In the genomic region with DNA sequence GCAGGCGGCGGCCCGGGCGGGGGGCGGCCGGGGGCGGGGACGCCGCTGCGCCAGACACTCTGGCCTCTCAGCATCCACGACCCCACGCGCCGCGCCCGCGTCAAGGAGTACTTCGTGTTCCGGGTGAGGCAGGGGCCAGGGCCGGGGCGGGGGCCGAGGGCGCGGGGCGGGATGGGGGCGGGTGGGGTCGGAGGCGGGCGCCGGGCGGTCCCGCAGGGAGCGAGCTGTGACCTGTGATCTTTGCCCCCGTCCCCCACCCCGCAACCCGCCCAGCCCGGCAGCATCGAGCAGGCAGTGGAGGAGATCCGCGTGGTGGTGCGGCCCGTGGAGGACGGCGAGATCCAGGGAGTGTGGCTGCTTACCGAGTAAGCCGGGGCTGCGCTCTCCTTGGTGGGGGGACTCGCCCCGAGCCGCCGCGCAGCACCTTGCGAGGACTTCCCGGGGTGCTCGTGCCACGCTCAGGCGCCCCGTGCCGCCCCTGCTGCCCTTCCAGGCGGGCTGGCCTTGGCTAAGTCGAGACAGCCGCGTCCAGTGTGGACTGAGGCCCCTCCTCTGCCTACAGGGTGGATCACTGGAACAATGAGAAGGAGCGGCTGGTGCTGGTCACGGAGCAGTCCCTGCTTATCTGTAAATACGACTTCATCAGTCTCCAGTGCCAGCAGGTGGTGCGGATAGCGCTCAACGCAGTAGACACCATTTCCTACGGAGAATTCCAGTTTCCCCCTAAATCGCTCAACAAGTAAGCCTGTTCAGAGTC, we compare ENCODE assay signal across 8 cellular contexts. TPM values are rescaled to one million over a fixed set of nuclear protein-coding genes. Genes with fewer than 3 reads are reported as not detected.
A peak's percentile ranks its signal among the peaks of the same experiment; 100 is the strongest.
DNase-seq lines count a peak whose midpoint lies in the region; ATAC-seq and TF ChIP-seq lines count a peak whose summit lies in the region.

No MANE protein-coding gene starts in this region.

- peak in 2 of 10 experiments; percentile 31 for DNase-seq in CD4-positive, alpha-beta T cell
- DNase-seq in Karpas-422 (no peak), fibroblast of mammary gland (ENCODE audit: low read depth) (peak; percentile 22), NCI-H2029 treated with DMSO at 0.1 percent for 48 hours (lab: John Stamatoyannopoulos, UW) (no peak), germinal center (ENCODE audit: low spot score) (no peak)
- DNase-seq in activated CD8-positive, alpha-beta T cell treated with anti-CD3 and anti-CD28 coated beads for 36 hours = peak; percentile 37

- peaks cover 45% of the 10 kb centered on the region for H3K4me1 Mint-ChIP-seq in CD4-positive, alpha-beta T cell (ENCODE audit: low read depth)
- H3K4me1 Mint-ChIP-seq in activated CD8-positive, alpha-beta T cell treated with anti-CD3 and anti-CD28 coated beads for 36 hours (ENCODE audit: low read depth) = peaks cover 21% of the 10 kb centered on the region

- H3K36me3 Mint-ChIP-seq in CD4-positive, alpha-beta T cell (ENCODE audit: low read depth) = peaks cover 44% of the 10 kb centered on the region
- H3K36me3 Mint-ChIP-seq in activated CD8-positive, alpha-beta T cell treated with anti-CD3 and anti-CD28 coated beads for 36 hours (ENCODE audit: low read depth) = no peaks in the 10 kb centered on the region

- peak overlapping the region; percentile 98 for H3K27ac Mint-ChIP-seq in CD4-positive, alpha-beta T cell
- peak overlapping the region; percentile 16 for H3K27ac Mint-ChIP-seq in activated CD8-positive, alpha-beta T cell treated with anti-CD3 and anti-CD28 coated beads for 36 hours

- ATAC-seq in CD4-positive, alpha-beta T cell (ENCODE audit: poor library complexity) = peak; percentile 13
- ATAC-seq in GM21447 (IDR thresholded peaks at IDR 0.05; ENCODE audit: unreplicated experiment) = peak; percentile 9
- peak; percentile 6 for ATAC-seq in activated CD8-positive, alpha-beta T cell treated with anti-CD3 and anti-CD28 coated beads for 36 hours

- H3K4me2 ChIP-seq in Karpas-422 (ENCODE audit: low read depth, low read length, poor library complexity, severe bottlenecking) = peak overlapping the region; percentile 74
- peak overlapping the region; percentile 73 for H3K4me2 ChIP-seq in neural cell (ENCODE audit: low read length)

- H3K9ac ChIP-seq in Karpas-422 (ENCODE audit: low read length) = peak overlapping the region; percentile 81
- H3K9ac ChIP-seq in neural cell (ENCODE audit: low read length) = peak overlapping the region; percentile 65

- H2AFZ ChIP-seq in Karpas-422 (ENCODE audit: low read length) (no peak overlapping the region), neural cell (ENCODE audit: low read depth, low read length) (no peak overlapping the region)

- no peaks in the 10 kb centered on the region for H3K27me3 Mint-ChIP-seq in CD4-positive, alpha-beta T cell
- H3K27me3 Mint-ChIP-seq in activated CD8-positive, alpha-beta T cell treated with anti-CD3 and anti-CD28 coated beads for 36 hours = no peaks in the 10 kb centered on the region

- H3K4me3 Mint-ChIP-seq in CD4-positive, alpha-beta T cell = peak overlapping the region; percentile 96
- peak overlapping the region; percentile 85 for H3K4me3 Mint-ChIP-seq in activated CD8-positive, alpha-beta T cell treated with anti-CD3 and anti-CD28 coated beads for 36 hours

- H3K9me2 ChIP-seq in Karpas-422 (replicated peaks; ENCODE audit: insufficient read depth, low read length) (no peaks in the 10 kb centered on the region), neural cell (ENCODE audit: insufficient read depth, low read length) (no peaks in the 10 kb centered on the region)

- H4K20me1 ChIP-seq in Karpas-422 (ENCODE audit: insufficient read depth, low read depth, low read length) (0 out of 2 replicates have a peak, but pooled peaks cover 4% of the 10 kb centered on the region), neural cell (ENCODE audit: insufficient read depth) (peaks cover 5% of the 10 kb centered on the region)

- H3K4me3 ChIP-seq in Karpas-422 (ENCODE audit: low read length) = peak overlapping the region; percentile 84
- H3K4me3 ChIP-seq in fibroblast of mammary gland (ENCODE audit: control insufficient read depth, low read depth, low read length) = peak overlapping the region; percentile 57
- H3K4me3 ChIP-seq in neural cell (ENCODE audit: low read length) = peak overlapping the region; percentile 100

- peaks cover 19% of the 10 kb centered on the region for H3K4me1 ChIP-seq in Karpas-422 (ENCODE audit: low read length)

- no peaks in the 10 kb centered on the region for H3F3A ChIP-seq in neural cell (ENCODE audit: insufficient read depth, low read length, poor library complexity, severe bottlenecking)

- no peaks in the 10 kb centered on the region for H3K9me3 Mint-ChIP-seq in CD4-positive, alpha-beta T cell
- no peaks in the 10 kb centered on the region for H3K9me3 Mint-ChIP-seq in activated CD8-positive, alpha-beta T cell treated with anti-CD3 and anti-CD28 coated beads for 36 hours

- H3K27me3 ChIP-seq in CD4-positive, alpha-beta T cell (ENCODE audit: control insufficient read depth, insufficient read depth, low read length) = no peaks in the 10 kb centered on the region
- no peaks in the 10 kb centered on the region for H3K27me3 ChIP-seq in Karpas-422 (ENCODE audit: low read length)
- H3K27me3 ChIP-seq in neural cell (ENCODE audit: insufficient read depth, low read depth, low read length) = no peaks in the 10 kb centered on the region

- CTCF ChIA-PET in CD4-positive, alpha-beta T cell (lab: Charles Lee) = interaction anchor here (1.2 to 1.3 kb wide), 2 partner anchors 25 to 93 kb away, joined by 3 read pairs; a partner anchor contains a TSS
- CTCF ChIA-PET in activated CD8-positive, alpha-beta T cell treated with anti-CD3 and anti-CD28 coated beads for 36 hours (lab: Charles Lee) = interaction anchor here (1.2 to 1.7 kb wide), 4 partner anchors 25 to 172 kb away, joined by 3 to 5 read pairs (median 4); a partner anchor contains a TSS

- H3K79me2 ChIP-seq in Karpas-422 (ENCODE audit: low read length) (peaks cover 9% of the 10 kb centered on the region), neural cell (replicated peaks; ENCODE audit: insufficient read depth, low read length) (peaks cover 10% of the 10 kb centered on the region)

- TF ChIP-seq RAD21 in neural cell (conservative IDR thresholded peaks at IDR 0.05) = no peak

- TF ChIP-seq EP300 in neural cell (conservative IDR thresholded peaks at IDR 0.05; ENCODE audit: poor library complexity, severe bottlenecking) = no peak

- no peaks in the 10 kb centered on the region for H3K36me3 ChIP-seq in Karpas-422 (ENCODE audit: insufficient read depth, low read length)
- H3K36me3 ChIP-seq in neural cell (ENCODE audit: insufficient read depth, low read length) = no peaks in the 10 kb centered on the region

- POLR2A ChIA-PET in CD4-positive, alpha-beta T cell (lab: Charles Lee) = interaction anchor here (1.5 kb wide), 1 partner anchor 24 kb away, joined by 4 read pairs; no protein-coding TSS in a partner anchor
- POLR2A ChIA-PET in activated CD8-positive, alpha-beta T cell treated with anti-CD3 and anti-CD28 coated beads for 36 hours (lab: Charles Lee) = no interaction called here

- no peak overlapping the region for H3K27ac ChIP-seq in CD4-positive, alpha-beta T cell (ENCODE audit: low read depth, low read length)
- no peak overlapping the region for H3K27ac ChIP-seq in Karpas-422 (ENCODE audit: low read length)
- H3K27ac ChIP-seq in neural cell (ENCODE audit: low read length) = peak overlapping the region; percentile 20

- intact Hi-C loops in CD4-positive, alpha-beta T cell (cut with DNase I, micrococcal nuclease) = loop anchor here in 1 of 2 experiments (2.0 to 10.0 kb wide), 2 partner anchors 171 to 279 kb away; a partner anchor contains a TSS
- intact Hi-C loops in activated CD8-positive, alpha-beta T cell treated with anti-CD3 and anti-CD28 coated beads for 36 hours (cut with micrococcal nuclease) = no loop called here

- no peaks in the 10 kb centered on the region for H3K9me3 ChIP-seq in CD4-positive, alpha-beta T cell (ENCODE audit: control insufficient read depth, low read length)
- H3K9me3 ChIP-seq in Karpas-422 (ENCODE audit: low read length) (no peaks in the 10 kb centered on the region), neural cell (ENCODE audit: low read length) (no peaks in the 10 kb centered on the region)

- no peak for TF ChIP-seq CTCF in CD4-positive, alpha-beta T cell (IDR thresholded peaks at IDR 0.05)
- TF ChIP-seq CTCF in activated CD8-positive, alpha-beta T cell treated with anti-CD3 and anti-CD28 coated beads for 36 hours (IDR thresholded peaks at IDR 0.05) = no peak
- no peak for TF ChIP-seq CTCF in fibroblast of mammary gland (conservative IDR thresholded peaks at IDR 0.05; ENCODE audit: control insufficient read depth, insufficient read depth, low read depth, low read length)
- no peak for TF ChIP-seq CTCF in neural cell (IDR thresholded peaks at IDR 0.05; ENCODE audit: poor library complexity, severe bottlenecking)

TF ChIP-seq in neural cell, 6 proteins besides CTCF, POLR2A, EP300 and RAD21:
- TF ChIP-seq MXI1 (conservative IDR thresholded peaks at IDR 0.05; ENCODE audit: poor library complexity, severe bottlenecking) (peak; percentile 33), POLR2AphosphoS5 (IDR thresholded peaks at IDR 0.05) (no peak)

RNA-seq across cellular contexts. Expression of a gene that starts 0.5 kb away (rescaled TPM):
- 10 to 100 TPM; 46.5 to 48.3 TPM for total RNA-seq in CD4-positive, alpha-beta T cell
- 10.2 and 14.4 TPM in 2 replicates for total RNA-seq in Karpas-422 (2014; rRNA removed; shearing (Covaris generic); ENCODE audit: low replicate concordance)
- 1 to 10 TPM; 6.1 to 6.2 TPM for total RNA-seq in activated CD8-positive, alpha-beta T cell treated with anti-CD3 and anti-CD28 coated beads for 36 hours
- 16.8 and 22.4 TPM in 2 replicates for polyA plus RNA-seq in neural cell
- 23.0 and 24.6 TPM in 2 replicates for polyA minus RNA-seq in neural cell

RNA-seq across cellular contexts. Expression of a gene that starts 14.0 kb away (rescaled TPM):
- 10 to 100 TPM; 57.5 to 62.2 TPM for total RNA-seq in CD4-positive, alpha-beta T cell
- total RNA-seq in Karpas-422 (2014; rRNA removed; shearing (Covaris generic); ENCODE audit: low replicate concordance) = not detected in 2 replicates
- 1 to 10 TPM; 2.0 to 2.5 TPM for total RNA-seq in activated CD8-positive, alpha-beta T cell treated with anti-CD3 and anti-CD28 coated beads for 36 hours
- 6.0 and 17.6 TPM in 2 replicates for polyA plus RNA-seq in neural cell
- polyA minus RNA-seq in neural cell = 3.1 and 4.1 TPM in 2 replicates

RNA-seq across cellular contexts. Expression of a gene that starts 24.6 kb away (rescaled TPM):
- 10 to 100 TPM; 22.3 to 22.7 TPM for total RNA-seq in CD4-positive, alpha-beta T cell
- 37.2 and 46.7 TPM in 2 replicates for total RNA-seq in Karpas-422 (2014; rRNA removed; shearing (Covaris generic); ENCODE audit: low replicate concordance)
- 10 to 100 TPM; 34.2 to 35.4 TPM for total RNA-seq in activated CD8-positive, alpha-beta T cell treated with anti-CD3 and anti-CD28 coated beads for 36 hours
- polyA plus RNA-seq in neural cell = 32.9 and 50.7 TPM in 2 replicates
- polyA minus RNA-seq in neural cell = 22.1 and 28.7 TPM in 2 replicates

RNA-seq across cellular contexts. Expression of a gene that starts 27.0 kb away (rescaled TPM):
- total RNA-seq in CD4-positive, alpha-beta T cell = not detected
- 0.52 and 0.94 TPM in 2 replicates for total RNA-seq in Karpas-422 (2014; rRNA removed; shearing (Covaris generic); ENCODE audit: low replicate concordance)
- under 1 TPM; 0.60 to 0.68 TPM for total RNA-seq in activated CD8-positive, alpha-beta T cell treated with anti-CD3 and anti-CD28 coated beads for 36 hours
- polyA plus RNA-seq in neural cell = not detected in 2 replicates
- polyA minus RNA-seq in neural cell = not detected in 2 replicates

Comparison
In these comparisons a context has a peak if more than half of its experiments do, and no peak if none do; other contexts are left out.
1. DNase-seq: peak in activated CD8-positive, alpha-beta T cell treated with anti-CD3 and anti-CD28 coated beads for 36 hours (single experiment) and fibroblast of mammary gland (single experiment); none in Karpas-422 (single experiment), NCI-H2029 treated with DMSO at 0.1 percent for 48 hours (single experiment) and germinal center (single experiment).
2. RNA of a gene that starts 14.0 kb away (total RNA-seq): 57.5 to 62.2 TPM in CD4-positive, alpha-beta T cell; 2.0 to 2.5 TPM in activated CD8-positive, alpha-beta T cell treated with anti-CD3 and anti-CD28 coated beads for 36 hours and not detected in Karpas-422; every median in the first group is over 10 times any median in the second.
3. Peak in every context shown above with its lines, with median percentiles within 50 percentile points of each other: ATAC-seq and H3K4me3 ChIP-seq.